1 cellular context compared by ENCODE assay signal in genomic region chr20:51305316-51306052, GRCh38.
TF ChIP-seq lines count a peak whose summit lies in the region.

No MANE protein-coding gene starts in this region.

TF ChIP-seq in WTC11, 78 proteins besides CTCF, POLR2A, EP300 and RAD21 (continued from another document):
- no peak for TF ChIP-seq ETV6 (CRISPR knock-in tag; IDR thresholded peaks at IDR 0.05)
- TF ChIP-seq TP53 (CRISPR knock-in tag; IDR thresholded peaks at IDR 0.05), result no peak
- TF ChIP-seq E2F4 (CRISPR knock-in tag; IDR thresholded peaks at IDR 0.05; ENCODE audit: borderline replicate concordance, low read depth), result no peak
- no peak for TF ChIP-seq PREB (CRISPR knock-in tag; IDR thresholded peaks at IDR 0.05; ENCODE audit: borderline replicate concordance)
